7 cellular contexts compared by ENCODE assay signal in genomic region chrX:106100442-106100841, GRCh38.
"Had no signal": no experiment of that assay in that cellular context is flagged by ENCODE, and none has a peak within 500 bp of the region (broad histone marks: within the 10 kb centered on the region; RNA-seq: fewer than 3 reads in every experiment).

No MANE protein-coding gene starts in this region.

- H3K36me3 Mint-ChIP-seq: IgD-negative memory B cell had no signal

- DNase-seq: IMR-90, KBM-7, KG1 had no signal

- H3K4me1 Mint-ChIP-seq: IgD-negative memory B cell had no signal

- H3K27ac ChIP-seq: HL-60, KMS-11 had no signal

- H3K27ac Mint-ChIP-seq: IgD-negative memory B cell had no signal

- H3K4me3 Mint-ChIP-seq: IgD-negative memory B cell had no signal

- H3K27me3 Mint-ChIP-seq: IgD-negative memory B cell had no signal

- H3K9ac ChIP-seq: KMS-11 had no signal

- H3K4me2 ChIP-seq: KMS-11 had no signal

- H3K4me3 ChIP-seq: K562 had no signal
